Comparison of ENCODE assay signal across 23 cellular contexts in genomic region chr2:44598330-44598729, GRCh38.
"Had no signal": no experiment of that assay in that cellular context is flagged by ENCODE, and none has a peak within 500 bp of the region (broad histone marks: within the 10 kb centered on the region; RNA-seq: fewer than 3 reads in every experiment).

No MANE protein-coding gene starts in this region.

- DNase-seq: activated B cell treated with CpG ODN at 0.5 μM for 24 hours; activated CD4-positive, alpha-beta memory T cell treated with anti-CD3 and anti-CD28 coated beads, Interleukin-2, amount 10 ng/mL, durations not matched to agents 7 days and 5 days; activated CD4-positive, alpha-beta T cell treated with anti-CD3 and anti-CD28 coated beads, Interleukin-2, amount 50 U/mL, for 1 hour; activated gamma-delta T cell; activated naive CD4-positive, alpha-beta T cell treated with anti-CD3 and anti-CD28 coated beads for 36 hours; activated T-cell treated with anti-CD3 and anti-CD28 coated beads for 4 hours; activated T-cell treated with anti-CD3 and anti-CD28 coated beads, Interleukin-2, amount 50 U/mL, for 48 hours; amygdala; KG1; NCI-H1105 treated with DMSO at 0.1 percent for 48 hours; NCI-H1436 treated with DMSO at 0.1 percent for 48 hours; NCI-H187 treated with DMSO at 0.1 percent for 48 hours; NCI-H2171; NCI-H2227 treated with DMSO at 0.1 percent for 48 hours; NCI-H774; NK-92 treated with Interleukin-12 subunit alpha and Interleukin-12 subunit beta, amount 100 ng/mL, for 24 hours; SHP77 treated with DMSO at 0.1 percent for 48 hours; T-helper 2 cell; T1000 had no signal

- H3K27me3 ChIP-seq: cardiac muscle cell had no signal

- H3K36me3 ChIP-seq: cardiac muscle cell had no signal

- H3K27ac ChIP-seq: cardiac muscle cell had no signal

- ATAC-seq: activated T-helper 17 cell treated with anti-CD3 and anti-CD28 coated beads, Interleukin-2, amount 50 U/mL, for 72 hours had no signal

- H3K4me3 ChIP-seq: cardiac muscle cell had no signal

- FAIRE-seq: astrocyte, RCC 7860 had no signal
